24 cellular contexts compared by ENCODE assay signal in genomic region chr17:59723607-59724006, GRCh38. TPM values are rescaled to one million over a fixed set of nuclear protein-coding genes. Genes with fewer than 3 reads are reported as not detected.
A peak's percentile ranks its signal among the peaks of the same experiment; 100 is the strongest.
DNase-seq lines count a peak whose midpoint lies in the region; ATAC-seq, FAIRE-seq and TF ChIP-seq lines count a peak whose summit lies in the region.
"Had no signal": no experiment of that assay in that cellular context is flagged by ENCODE, and none has a peak within 500 bp of the region (broad histone marks: within the 10 kb centered on the region; RNA-seq: fewer than 3 reads in every experiment).

No MANE protein-coding gene starts in this region.

- H3K36me3 Mint-ChIP-seq in T-helper 17 cell (ENCODE audit: low read depth) = peaks cover 3% of the 10 kb centered on the region

- dilution Hi-C loops in endothelial cell of umbilical vein (cut with MboI; ENCODE audit: extremely low pct_ligation_motif_present, low sequenced_read_pairs) = no loop called here

- DNase-seq in T-helper 17 cell (no peak), endothelial cell of umbilical vein (ENCODE audit: low read depth, low spot score) (peak; percentile 21), spleen (no peak), A673 (ENCODE audit: low spot score) (no peak), NCI-H82 treated with DMSO at 0.1 percent for 48 hours (lab: John Stamatoyannopoulos, UW; ENCODE audit: unreplicated experiment) (no peak)
- DNase-seq in activated CD4-positive, CD25-positive, alpha-beta regulatory T cell (lab: John Stamatoyannopoulos, UW) = no peak
- DNase-seq: activated CD8-positive, alpha-beta memory T cell treated with anti-CD3 and anti-CD28 coated beads, Interleukin-2, amount 50 U/mL, for 4 hours; activated effector memory CD4-positive, alpha-beta T cell treated with Interleukin-2 at 50 U/mL for 16 hours; activated naive CD8-positive, alpha-beta T cell treated with anti-CD3 and anti-CD28 coated beads, Interleukin-2, amount 50 U/mL, for 24 hours; cortex of kidney; glutamatergic neuron; kidney glomerular epithelial cell; naive thymus-derived CD4-positive, alpha-beta T cell; NCI-H2081 treated with DMSO at 0.1 percent for 48 hours; NCI-H82; OCI-M1; SHP77 treated with DMSO at 0.1 percent for 48 hours had no signal

- TF ChIP-seq POLR2A in endothelial cell of umbilical vein (IDR thresholded peaks at IDR 0.05; ENCODE audit: low read depth, low read length) (no peak), spleen (IDR thresholded peaks at IDR 0.05) (no peak)

- peaks cover 23% of the 10 kb centered on the region for H3K4me1 Mint-ChIP-seq in T-helper 17 cell

- TF ChIP-seq CTCF in endothelial cell of umbilical vein (IDR thresholded peaks at IDR 0.05; ENCODE audit: extremely low read depth in 1 of 2, insufficient read depth in 1 of 2, low read depth in 1 of 2, low read length in 2 of 2) = no peak
- TF ChIP-seq CTCF in spleen (IDR thresholded peaks at IDR 0.05 in 8 of 11, conservative IDR thresholded peaks at IDR 0.05 in 3 of 11) = no peak
- TF ChIP-seq CTCF in A673 (conservative IDR thresholded peaks at IDR 0.05; ENCODE audit: low read depth, low read length) = no peak

- peaks cover 74% of the 10 kb centered on the region for H3K79me2 ChIP-seq in endothelial cell of umbilical vein (ENCODE audit: control insufficient read depth, insufficient read depth, low read length)

- 73 to 89% (median 76%) methylated on average over 1 of the region's 1 CpG for WGBS in spleen, 5 donors

- no peak overlapping the region for H3K4me3 Mint-ChIP-seq in T-helper 17 cell
- H3K4me3 Mint-ChIP-seq: activated naive CD8-positive, alpha-beta T cell treated with anti-CD3 and anti-CD28 coated beads, Interleukin-2, amount 50 U/mL, for 24 hours; brain had no signal

- peaks cover 0 to 82% (median 29%) of the 10 kb centered on the region in 10 experiments; a peak in 14 of 20 replicates for H3K4me1 ChIP-seq in BLaER1 treated with 17β-estradiol and CSF1 and Interleukin-3, amounts not matched to agents 10 nM and 100 nM
- H3K4me1 ChIP-seq in endothelial cell of umbilical vein (ENCODE audit: control insufficient read depth, extremely low read depth, insufficient read depth, low read length) (peaks cover 6% of the 10 kb centered on the region), spleen (peaks cover 0 to 97% (median 40%) of the 10 kb centered on the region in 6 donors), A673 (ENCODE audit: insufficient read depth, low read length, poor library complexity, severe bottlenecking) (peaks cover 12% of the 10 kb centered on the region)

- peaks cover 0 to 38% (median 6%) of the 10 kb centered on the region in 11 experiments; a peak in 9 of 22 replicates for H3K36me3 ChIP-seq in BLaER1 treated with 17β-estradiol and CSF1 and Interleukin-3, amounts not matched to agents 10 nM and 100 nM
- H3K36me3 ChIP-seq in endothelial cell of umbilical vein (ENCODE audit: control insufficient read depth in 2 of 2, extremely low read depth in 1 of 2, insufficient read depth in 2 of 2, low read length in 2 of 2) = no peaks in the 10 kb centered on the region
- no peaks in the 10 kb centered on the region for H3K36me3 ChIP-seq in spleen
- H3K36me3 ChIP-seq in A673 (ENCODE audit: insufficient read depth, low read length, poor library complexity, severe bottlenecking) = no peaks in the 10 kb centered on the region
- H3K36me3 ChIP-seq: thoracic aorta had no signal

- H4K20me1 ChIP-seq in BLaER1 treated with 17β-estradiol and CSF1 and Interleukin-3, amounts not matched to agents 10 nM and 100 nM = peaks cover 0 to 84% (median 21%) of the 10 kb centered on the region in 11 experiments; a peak in 14 of 22 replicates
- H4K20me1 ChIP-seq in endothelial cell of umbilical vein (replicated peaks; ENCODE audit: control insufficient read depth, extremely low read depth, insufficient read depth, low read length) = peaks cover 8% of the 10 kb centered on the region

- intact Hi-C loops in endothelial cell of umbilical vein (cut with micrococcal nuclease) (no loop called here), spleen (cut with DNase I; ENCODE audit: low total_unique reads) (no loop called here), A673 (cut with micrococcal nuclease; ENCODE audit: unreplicated experiment) (no loop called here)

- 0 out of 22 replicates have a peak, but pooled peaks cover 0 to 4% (median 0%) of the 10 kb centered on the region in 11 experiments for H3K9me3 ChIP-seq in BLaER1 treated with 17β-estradiol and CSF1 and Interleukin-3, amounts not matched to agents 10 nM and 100 nM (replicated peaks in 1 of 11)
- no peaks in the 10 kb centered on the region for H3K9me3 ChIP-seq in T-helper 17 cell (ENCODE audit: control insufficient read depth, low read length, poor library complexity, severe bottlenecking)
- no peaks in the 10 kb centered on the region for H3K9me3 ChIP-seq in endothelial cell of umbilical vein (replicated peaks; ENCODE audit: control insufficient read depth, insufficient read depth, low read length)
- no peaks in the 10 kb centered on the region for H3K9me3 ChIP-seq in spleen
- H3K9me3 ChIP-seq in A673 (ENCODE audit: low read depth, low read length, poor library complexity, severe bottlenecking) = no peaks in the 10 kb centered on the region
- H3K9me3 ChIP-seq: thoracic aorta had no signal

- no peaks in the 10 kb centered on the region for H3K9me1 ChIP-seq in endothelial cell of umbilical vein (replicated peaks; ENCODE audit: control insufficient read depth, extremely low read depth, insufficient read depth, low read length)

- CTCF ChIA-PET in endothelial cell of umbilical vein (lab: Charles Lee) (interaction anchor here (2.1 kb wide), 1 partner anchor 136 kb away, joined by 5 read pairs; no protein-coding TSS in a partner anchor), A673 (lab: Charles Lee) (no interaction called here)

- H3K27me3 Mint-ChIP-seq in T-helper 17 cell = no peaks in the 10 kb centered on the region
- H3K27me3 Mint-ChIP-seq: activated naive CD8-positive, alpha-beta T cell treated with anti-CD3 and anti-CD28 coated beads, Interleukin-2, amount 50 U/mL, for 24 hours; brain; naive thymus-derived CD4-positive, alpha-beta T cell had no signal

- peak overlapping the region in 3 of 11 experiments; percentile 2 to 30 (median 27); a peak in 2 of 22 replicates for H3K9ac ChIP-seq in BLaER1 treated with 17β-estradiol and CSF1 and Interleukin-3, amounts not matched to agents 10 nM and 100 nM
- no peak overlapping the region for H3K9ac ChIP-seq in endothelial cell of umbilical vein (replicated peaks; ENCODE audit: extremely low read depth, insufficient read depth, low read length)

- FAIRE-seq in endothelial cell of umbilical vein (lab: Jason Lieb, UNC) = no peak
- FAIRE-seq: A204.1, H1 had no signal

- H3K27me3 ChIP-seq in BLaER1 treated with 17β-estradiol and CSF1 and Interleukin-3, amounts not matched to agents 10 nM and 100 nM = no peaks in the 10 kb centered on the region
- H3K27me3 ChIP-seq in endothelial cell of umbilical vein (ENCODE audit: control insufficient read depth in 2 of 2, insufficient read depth in 2 of 2, low read length in 2 of 2) (no peaks in the 10 kb centered on the region), spleen (replicated peaks in 1 of 7) (no peaks in the 10 kb centered on the region), A673 (replicated peaks; ENCODE audit: insufficient read depth, low read depth, low read length, poor library complexity) (no peaks in the 10 kb centered on the region)

- H3K4me2 ChIP-seq in BLaER1 treated with 17β-estradiol and CSF1 and Interleukin-3, amounts not matched to agents 10 nM and 100 nM = peak overlapping the region in 6 of 11 experiments; percentile 15 to 80 (median 72); a peak in 10 of 22 replicates
- H3K4me2 ChIP-seq in endothelial cell of umbilical vein (ENCODE audit: insufficient read depth, low read length) = no peak overlapping the region

- peak overlapping the region in 7 of 11 experiments; percentile 6 to 80 (median 68); a peak in 12 of 22 replicates for H3K27ac ChIP-seq in BLaER1 treated with 17β-estradiol and CSF1 and Interleukin-3, amounts not matched to agents 10 nM and 100 nM
- no peak overlapping the region for H3K27ac ChIP-seq in endothelial cell of umbilical vein (ENCODE audit: insufficient read depth, low read depth, low read length)
- peak overlapping the region in 6 of 8 donors; percentile 8 to 92 (median 78) for H3K27ac ChIP-seq in spleen
- no peak overlapping the region for H3K27ac ChIP-seq in A673 (ENCODE audit: low read depth, low read length, poor library complexity, severe bottlenecking)

- BruUV-seq in endothelial cell of umbilical vein (replicated peaks; lab: Mats Ljungman, UMichigan) (no TSS peak), A673 (replicated peaks; lab: Mats Ljungman, UMichigan) (no TSS peak)

- H3K27ac Mint-ChIP-seq in T-helper 17 cell = peak overlapping the region; percentile 49
- H3K27ac Mint-ChIP-seq: activated naive CD8-positive, alpha-beta T cell treated with anti-CD3 and anti-CD28 coated beads, Interleukin-2, amount 50 U/mL, for 24 hours had no signal

- ATAC-seq in T-helper 17 cell = no peak
- ATAC-seq in GM21367 (IDR thresholded peaks at IDR 0.05; ENCODE audit: unreplicated experiment) = no peak
- ATAC-seq: activated naive CD8-positive, alpha-beta T cell treated with anti-CD3 and anti-CD28 coated beads, Interleukin-2, amount 50 U/mL, for 24 hours; naive thymus-derived CD4-positive, alpha-beta T cell; sciatic nerve had no signal

- no peak overlapping the region for H2AFZ ChIP-seq in endothelial cell of umbilical vein (ENCODE audit: low read depth, low read length)

- no peak overlapping the region for H3K4me3 ChIP-seq in BLaER1 treated with 17β-estradiol and CSF1 and Interleukin-3, amounts not matched to agents 10 nM and 100 nM
- H3K4me3 ChIP-seq in endothelial cell of umbilical vein (replicated peaks in 1 of 3; ENCODE audit: insufficient read depth in 1 of 3, low read depth in 1 of 3, low read length in 3 of 3) (no peak overlapping the region), spleen (no peak overlapping the region), A673 (ENCODE audit: low read depth, low read length, poor library complexity, severe bottlenecking) (no peak overlapping the region)
- H3K4me3 ChIP-seq: thoracic aorta had no signal

- POLR2A ChIA-PET in endothelial cell of umbilical vein (lab: Charles Lee) (no interaction called here), A673 (lab: Charles Lee; ENCODE audit: low non-redundant PET) (no interaction called here)

RNA-seq across cellular contexts. Expression of gene VMP1, which starts 16.2 kb away (rescaled TPM):
- total RNA-seq in T-helper 17 cell (100 to 1,000 TPM; 132 to 159 TPM), endothelial cell of umbilical vein (270 and 321 TPM in 2 replicates), spleen (100 to 1,000 TPM; 202 to 649 (median 372) TPM), A673 (2021) (107 and 110 TPM in 2 replicates)
- polyA plus RNA-seq in endothelial cell of umbilical vein (121 and 138 TPM in 2 replicates), spleen (10 to 100 TPM; 53.2 to 81.2 (median 65.8) TPM)
- 82.1 and 129 TPM in 2 replicates for polyA plus RNA-seq in endothelial cell of umbilical vein (2011; cell fraction: cytosol; rRNA removed)
- polyA plus RNA-seq in endothelial cell of umbilical vein (2011; cell fraction: nucleus; rRNA removed) = 480 and 810 TPM in 2 replicates
- polyA plus RNA-seq in endothelial cell of umbilical vein (2012) = 259 and 273 TPM in 2 replicates
- polyA minus RNA-seq in endothelial cell of umbilical vein = 581 and 744 TPM in 2 replicates
- polyA minus RNA-seq in endothelial cell of umbilical vein (2011; cell fraction: cytosol; rRNA and poly(A)+ RNA removed) = 54.0 TPM
- polyA minus RNA-seq in endothelial cell of umbilical vein (2011; cell fraction: nucleus; rRNA and poly(A)+ RNA removed) = 786 and 1,192 TPM in 2 replicates

RNA-seq across cellular contexts. Expression of gene PTRH2, which starts 16.4 kb away (rescaled TPM):
- total RNA-seq in T-helper 17 cell (1 to 10 TPM; 6.9 to 9.0 TPM), endothelial cell of umbilical vein (40.1 and 41.2 TPM in 2 replicates), spleen (10 to 100 TPM; 14.4 to 30.9 (median 18.4) TPM), A673 (2021) (46.8 and 50.3 TPM in 2 replicates)
- polyA plus RNA-seq in endothelial cell of umbilical vein (40.0 and 46.7 TPM in 2 replicates), spleen (10 to 100 TPM; 23.9 to 28.3 (median 27.6) TPM)
- polyA plus RNA-seq in endothelial cell of umbilical vein (2011; cell fraction: cytosol; rRNA removed) = 67.8 and 71.1 TPM in 2 replicates
- 35.3 and 44.1 TPM in 2 replicates for polyA plus RNA-seq in endothelial cell of umbilical vein (2011; cell fraction: nucleus; rRNA removed)
- polyA plus RNA-seq in endothelial cell of umbilical vein (2012) = 66.7 and 78.1 TPM in 2 replicates
- polyA minus RNA-seq in endothelial cell of umbilical vein = 49.5 and 59.7 TPM in 2 replicates
- polyA minus RNA-seq in endothelial cell of umbilical vein (2011; cell fraction: cytosol; rRNA and poly(A)+ RNA removed) = 13.0 TPM
- 13.7 and 17.6 TPM in 2 replicates for polyA minus RNA-seq in endothelial cell of umbilical vein (2011; cell fraction: nucleus; rRNA and poly(A)+ RNA removed)

Comparison
In these comparisons a context has a peak if more than half of its experiments do, and no peak if none do; other contexts are left out.
1. H3K27ac ChIP-seq: peak in BLaER1 treated with 17β-estradiol and CSF1 and Interleukin-3, amounts not matched to agents 10 nM and 100 nM (7 of 11) and spleen (6 of 8); none in endothelial cell of umbilical vein (single experiment) and A673 (single experiment).